24 cellular contexts compared by ENCODE assay signal in genomic region chr10:130254168-130255061, GRCh38.
A peak's percentile ranks its signal among the peaks of the same experiment; 100 is the strongest.
DNase-seq lines count a peak whose midpoint lies in the region; ATAC-seq and TF ChIP-seq lines count a peak whose summit lies in the region.
"Had no signal": no experiment of that assay in that cellular context is flagged by ENCODE, and none has a peak within 500 bp of the region (broad histone marks: within the 10 kb centered on the region; RNA-seq: fewer than 3 reads in every experiment).

No MANE protein-coding gene starts in this region.

- H3K27me3 Mint-ChIP-seq in activated CD4-positive, alpha-beta memory T cell treated with anti-CD3 and anti-CD28 coated beads, Interleukin-2, amount 10 ng/mL, durations not matched to agents 7 days and 5 days = no peaks in the 10 kb centered on the region
- H3K27me3 Mint-ChIP-seq: activated CD4-positive, alpha-beta T cell treated with anti-CD3 and anti-CD28 coated beads for 36 hours; activated naive CD8-positive, alpha-beta T cell treated with anti-CD3 and anti-CD28 coated beads, Interleukin-2, amount 50 U/mL, for 24 hours; activated T-helper 17 cell treated with anti-CD3 and anti-CD28 coated beads, Interleukin-2, amount 50 U/mL, for 72 hours had no signal

- peak; percentile 14 for DNase-seq in NK-92 treated with Interleukin-12 subunit alpha and Interleukin-12 subunit beta, amount 100 ng/mL, for 24 hours (lab: John Stamatoyannopoulos, UW)
- DNase-seq in NK-92 (lab: John Stamatoyannopoulos, UW; ENCODE audit: unreplicated experiment) (no peak), myocyte (ENCODE audit: low read depth) (peak; percentile 6), KBM-7 (no peak), NCI-H1436 (lab: John Stamatoyannopoulos, UW) (no peak)
- peak; percentile 29 for DNase-seq in activated CD4-positive, alpha-beta memory T cell treated with anti-CD3 and anti-CD28 coated beads, Interleukin-2, amount 10 ng/mL, durations not matched to agents 7 days and 5 days
- DNase-seq: activated CD4-positive, alpha-beta T cell treated with anti-CD3 and anti-CD28 coated beads for 36 hours; activated naive CD8-positive, alpha-beta T cell treated with anti-CD3 and anti-CD28 coated beads, Interleukin-2, amount 50 U/mL, for 24 hours; cerebellar nuclear complex; H7; left colon; naive thymus-derived CD4-positive, alpha-beta T cell; NCI-H2081 treated with DMSO at 0.1 percent for 48 hours; retina; SK-N-SH; stimulated activated CD4-positive, alpha-beta T cell treated with anti-CD3 and anti-CD28 coated beads, Interleukin-4, amount 100 ng/mL, for 24 hours; stimulated activated naive B cell treated with anti-CD40 and anti-IgM and Interleukin-4, amounts not matched to agents 10 μg/mL and 1 μg/mL and 100 μg/mL, for 72 hours; T-helper 2 cell had no signal

- no peaks in the 10 kb centered on the region for H3K36me3 Mint-ChIP-seq in activated CD4-positive, alpha-beta memory T cell treated with anti-CD3 and anti-CD28 coated beads, Interleukin-2, amount 10 ng/mL, durations not matched to agents 7 days and 5 days (ENCODE audit: low read depth)
- H3K36me3 Mint-ChIP-seq: naive thymus-derived CD4-positive, alpha-beta T cell; stimulated activated naive B cell treated with anti-CD40 and anti-IgM and Interleukin-4, amounts not matched to agents 10 μg/mL and 1 μg/mL and 100 μg/mL, for 72 hours had no signal

- POLR2A ChIA-PET in HEK293 (lab: Yijun Ruan, JAX) = no interaction called here
- POLR2A ChIA-PET in activated CD4-positive, alpha-beta memory T cell treated with anti-CD3 and anti-CD28 coated beads, Interleukin-2, amount 10 ng/mL, durations not matched to agents 7 days and 5 days (lab: Charles Lee) = no interaction called here

- no peak overlapping the region for H3K4me3 ChIP-seq in HEK293 (ENCODE audit: low read depth, low read length)
- H3K4me3 ChIP-seq: suprapubic skin had no signal

- H3K36me3 ChIP-seq in HEK293 (ENCODE audit: control insufficient read depth in 2 of 2, insufficient read depth in 1 of 2, low read length in 2 of 2) = no peaks in the 10 kb centered on the region
- H3K36me3 ChIP-seq: suprapubic skin had no signal

- no peak overlapping the region for H3K4me3 Mint-ChIP-seq in activated CD4-positive, alpha-beta memory T cell treated with anti-CD3 and anti-CD28 coated beads, Interleukin-2, amount 10 ng/mL, durations not matched to agents 7 days and 5 days
- H3K4me3 Mint-ChIP-seq: activated CD4-positive, alpha-beta T cell treated with anti-CD3 and anti-CD28 coated beads for 36 hours; activated naive CD8-positive, alpha-beta T cell treated with anti-CD3 and anti-CD28 coated beads, Interleukin-2, amount 50 U/mL, for 24 hours; activated T-helper 17 cell treated with anti-CD3 and anti-CD28 coated beads, Interleukin-2, amount 50 U/mL, for 72 hours; naive thymus-derived CD4-positive, alpha-beta T cell; stimulated activated naive B cell treated with anti-CD40 and anti-IgM and Interleukin-4, amounts not matched to agents 10 μg/mL and 1 μg/mL and 100 μg/mL, for 72 hours had no signal

- H3K9me3 ChIP-seq in HEK293 (ENCODE audit: control insufficient read depth, insufficient read depth, low read depth, low read length) = no peaks in the 10 kb centered on the region; the same call in 1 of the 2 replicates
- H3K9me3 ChIP-seq: SK-N-SH, suprapubic skin had no signal

- CTCF ChIA-PET in HEK293 (lab: Yijun Ruan, JAX) = interaction anchor here (0.7 kb wide), 1 partner anchor 1893 kb away, joined by 3 read pairs; no protein-coding TSS in a partner anchor
- CTCF ChIA-PET in activated CD4-positive, alpha-beta memory T cell treated with anti-CD3 and anti-CD28 coated beads, Interleukin-2, amount 10 ng/mL, durations not matched to agents 7 days and 5 days (lab: Charles Lee) = no interaction called here

- no peaks in the 10 kb centered on the region for H3K9me3 Mint-ChIP-seq in activated CD4-positive, alpha-beta memory T cell treated with anti-CD3 and anti-CD28 coated beads, Interleukin-2, amount 10 ng/mL, durations not matched to agents 7 days and 5 days
- H3K9me3 Mint-ChIP-seq: activated naive CD8-positive, alpha-beta T cell treated with anti-CD3 and anti-CD28 coated beads, Interleukin-2, amount 50 U/mL, for 24 hours; activated T-helper 17 cell treated with anti-CD3 and anti-CD28 coated beads, Interleukin-2, amount 50 U/mL, for 72 hours; stimulated activated naive B cell treated with anti-CD40 and anti-IgM and Interleukin-4, amounts not matched to agents 10 μg/mL and 1 μg/mL and 100 μg/mL, for 72 hours had no signal

- H3K27ac ChIP-seq in HEK293 (ENCODE audit: extremely low read depth, low read depth, low read length) = no peak overlapping the region
- H3K27ac ChIP-seq: epithelial cell of prostate, RWPE1, suprapubic skin had no signal

- no peak overlapping the region for H3K27ac Mint-ChIP-seq in activated CD4-positive, alpha-beta memory T cell treated with anti-CD3 and anti-CD28 coated beads, Interleukin-2, amount 10 ng/mL, durations not matched to agents 7 days and 5 days
- H3K27ac Mint-ChIP-seq: activated CD4-positive, alpha-beta T cell treated with anti-CD3 and anti-CD28 coated beads for 36 hours; activated naive CD8-positive, alpha-beta T cell treated with anti-CD3 and anti-CD28 coated beads, Interleukin-2, amount 50 U/mL, for 24 hours; activated T-helper 17 cell treated with anti-CD3 and anti-CD28 coated beads, Interleukin-2, amount 50 U/mL, for 72 hours; naive thymus-derived CD4-positive, alpha-beta T cell; stimulated activated naive B cell treated with anti-CD40 and anti-IgM and Interleukin-4, amounts not matched to agents 10 μg/mL and 1 μg/mL and 100 μg/mL, for 72 hours had no signal

- ATAC-seq in HG03469 (IDR thresholded peaks at IDR 0.05; ENCODE audit: unreplicated experiment) = no peak
- ATAC-seq: activated CD4-positive, alpha-beta T cell treated with anti-CD3 and anti-CD28 coated beads for 36 hours; activated naive CD8-positive, alpha-beta T cell treated with anti-CD3 and anti-CD28 coated beads, Interleukin-2, amount 50 U/mL, for 24 hours; activated T-helper 17 cell treated with anti-CD3 and anti-CD28 coated beads, Interleukin-2, amount 50 U/mL, for 72 hours; left colon; naive thymus-derived CD4-positive, alpha-beta T cell had no signal

- no peaks in the 10 kb centered on the region for H3K4me1 ChIP-seq in HEK293 (ENCODE audit: control insufficient read depth, insufficient read depth, low read length)
- H3K4me1 ChIP-seq: suprapubic skin had no signal

- TF ChIP-seq CTCF in HEK293 (tag by site-specific recombination; IDR thresholded peaks at IDR 0.05) = no peak

- in situ Hi-C loops in KBM-7 (cut with MboI; ENCODE audit: low pct_unique_long_range_greater_than_20kb, low sequenced_read_pairs) = no loop called here

- no peaks in the 10 kb centered on the region for H3K4me1 Mint-ChIP-seq in activated CD4-positive, alpha-beta memory T cell treated with anti-CD3 and anti-CD28 coated beads, Interleukin-2, amount 10 ng/mL, durations not matched to agents 7 days and 5 days
- H3K4me1 Mint-ChIP-seq: activated CD4-positive, alpha-beta T cell treated with anti-CD3 and anti-CD28 coated beads for 36 hours; activated naive CD8-positive, alpha-beta T cell treated with anti-CD3 and anti-CD28 coated beads, Interleukin-2, amount 50 U/mL, for 24 hours; activated T-helper 17 cell treated with anti-CD3 and anti-CD28 coated beads, Interleukin-2, amount 50 U/mL, for 72 hours; naive thymus-derived CD4-positive, alpha-beta T cell; stimulated activated naive B cell treated with anti-CD40 and anti-IgM and Interleukin-4, amounts not matched to agents 10 μg/mL and 1 μg/mL and 100 μg/mL, for 72 hours had no signal

TF ChIP-seq in HEK293, 187 proteins besides CTCF, POLR2A, EP300 and RAD21:
- TF ChIP-seq ZNF239 (tag by site-specific recombination; IDR thresholded peaks at IDR 0.05) = no peak
- TF ChIP-seq INSM2 (tag by site-specific recombination; IDR thresholded peaks at IDR 0.05) = no peak
- TF ChIP-seq REST (tag by site-specific recombination; IDR thresholded peaks at IDR 0.05) = peak; percentile 71
- TF ChIP-seq ZNF792 (tag by site-specific recombination; IDR thresholded peaks at IDR 0.05) = no peak

Comparison
In these comparisons a context has a peak if more than half of its experiments do, and no peak if none do; other contexts are left out.
1. DNase-seq: peak in NK-92 treated with Interleukin-12 subunit alpha and Interleukin-12 subunit beta, amount 100 ng/mL, for 24 hours (single experiment), activated CD4-positive, alpha-beta memory T cell treated with anti-CD3 and anti-CD28 coated beads, Interleukin-2, amount 10 ng/mL, durations not matched to agents 7 days and 5 days (single experiment) and myocyte (single experiment); none in NK-92 (single experiment), KBM-7 (single experiment) and NCI-H1436 (single experiment).